Comparison of ENCODE assay signal across 11 cellular contexts in genomic region chr1:95002657-95003432, GRCh38.
DNase-seq lines count a peak whose midpoint lies in the region; ATAC-seq and TF ChIP-seq lines count a peak whose summit lies in the region.
"Had no signal": no experiment of that assay in that cellular context is flagged by ENCODE, and none has a peak within 500 bp of the region (broad histone marks: within the 10 kb centered on the region; RNA-seq: fewer than 3 reads in every experiment).

No MANE protein-coding gene starts in this region.

- DNase-seq in GM03348 (ENCODE audit: low spot score) = peak; percentile 35
- peak; percentile 47 for DNase-seq in SK-N-DZ (ENCODE audit: low spot score)
- peak in 3 of 5 donors; percentile 28 to 38 (median 33) for DNase-seq in heart left ventricle
- DNase-seq in prostate gland (ENCODE audit: low spot score) = peak; percentile 30
- DNase-seq in GF-D8 (lab: John Stamatoyannopoulos, UW) = no peak
- no peak for DNase-seq in effector memory CD4-positive, alpha-beta T cell
- DNase-seq: activated CD4-positive, CD25-positive, alpha-beta regulatory T cell treated with anti-CD3 and anti-CD28 coated beads, Interleukin-2, amount 50 U/mL, for 72 hours; DND-41; NCI-H524 treated with DMSO at 0.1 percent for 48 hours had no signal

- WGBS in heart left ventricle, 4 donors = 11 to 21% (median 17%) methylated on average over 6 of the region's 6 CpGs
- 17% methylated on average over 6 of the region's 6 CpGs for WGBS in prostate gland

- H3K4me1 ChIP-seq in heart left ventricle (peaks cover 0 to 27% (median 13%) of the 10 kb centered on the region in 12 donors), prostate gland (replicated peaks) (no peaks in the 10 kb centered on the region)
- H3K4me1 ChIP-seq in effector memory CD4-positive, alpha-beta T cell (ENCODE audit: control insufficient read depth, insufficient read depth, low read length, poor library complexity, severe bottlenecking) = no peaks in the 10 kb centered on the region

- ATAC-seq in heart left ventricle = peak in 3 of 4 donors; percentile 53 to 74 (median 57)
- no peak for ATAC-seq in GM19452 (IDR thresholded peaks at IDR 0.05; ENCODE audit: unreplicated experiment)
- no peak for ATAC-seq in GM18498 (IDR thresholded peaks at IDR 0.05; ENCODE audit: unreplicated experiment)

- TF ChIP-seq CTCF in heart left ventricle (IDR thresholded peaks at IDR 0.05) = no peak
- no peak for TF ChIP-seq CTCF in prostate gland (IDR thresholded peaks at IDR 0.05)

- intact Hi-C loops in heart left ventricle (cut with DNase I) = no loop called here
- intact Hi-C loops in prostate gland (cut with DNase I) = no loop called here

- H3K27me3 ChIP-seq in heart left ventricle (no peaks in the 10 kb centered on the region), prostate gland (replicated peaks; ENCODE audit: insufficient read depth) (no peaks in the 10 kb centered on the region)
- no peaks in the 10 kb centered on the region for H3K27me3 ChIP-seq in effector memory CD4-positive, alpha-beta T cell (replicated peaks; ENCODE audit: control insufficient read depth, insufficient read depth, low read length, poor library complexity, severe bottlenecking)

- H3K36me3 ChIP-seq in heart left ventricle (no peaks in the 10 kb centered on the region), prostate gland (no peaks in the 10 kb centered on the region)
- no peaks in the 10 kb centered on the region for H3K36me3 ChIP-seq in effector memory CD4-positive, alpha-beta T cell (ENCODE audit: control insufficient read depth, insufficient read depth, low read length)

- H3K27ac ChIP-seq in heart left ventricle = peak overlapping the region in 11 of 12 donors; percentile 0 to 81 (median 40)
- H3K27ac ChIP-seq in prostate gland = peak overlapping the region; percentile 14 to 43
- no peak overlapping the region for H3K27ac ChIP-seq in effector memory CD4-positive, alpha-beta T cell (ENCODE audit: insufficient read depth, low read length, poor library complexity, severe bottlenecking)

- peak overlapping the region in 1 of 12 donors; percentile 20 for H3K4me3 ChIP-seq in heart left ventricle
- H3K4me3 ChIP-seq in prostate gland = no peak overlapping the region
- H3K4me3 ChIP-seq in effector memory CD4-positive, alpha-beta T cell (ENCODE audit: insufficient read depth, low read depth, low read length, poor library complexity, severe bottlenecking) = no peak overlapping the region

- TF ChIP-seq POLR2A in heart left ventricle (IDR thresholded peaks at IDR 0.05) (no peak), prostate gland (IDR thresholded peaks at IDR 0.05) (no peak)

- H3K9me3 ChIP-seq in heart left ventricle = no peaks in the 10 kb centered on the region
- H3K9me3 ChIP-seq in prostate gland = no peaks in the 10 kb centered on the region
- no peaks in the 10 kb centered on the region for H3K9me3 ChIP-seq in effector memory CD4-positive, alpha-beta T cell (ENCODE audit: control insufficient read depth, low read length)

Comparison
In these comparisons a context has a peak if more than half of its experiments do, and no peak if none do; other contexts are left out.
1. DNase-seq: peak in GM03348 (single experiment), SK-N-DZ (single experiment), heart left ventricle (3 of 5) and prostate gland (single experiment); none in GF-D8 (single experiment) and effector memory CD4-positive, alpha-beta T cell (0 of 3).
2. ATAC-seq: peak in heart left ventricle (3 of 4); none in GM19452 (single experiment) and GM18498 (single experiment).